Comparison of ENCODE assay signal across 14 cellular contexts in the genomic region with DNA sequence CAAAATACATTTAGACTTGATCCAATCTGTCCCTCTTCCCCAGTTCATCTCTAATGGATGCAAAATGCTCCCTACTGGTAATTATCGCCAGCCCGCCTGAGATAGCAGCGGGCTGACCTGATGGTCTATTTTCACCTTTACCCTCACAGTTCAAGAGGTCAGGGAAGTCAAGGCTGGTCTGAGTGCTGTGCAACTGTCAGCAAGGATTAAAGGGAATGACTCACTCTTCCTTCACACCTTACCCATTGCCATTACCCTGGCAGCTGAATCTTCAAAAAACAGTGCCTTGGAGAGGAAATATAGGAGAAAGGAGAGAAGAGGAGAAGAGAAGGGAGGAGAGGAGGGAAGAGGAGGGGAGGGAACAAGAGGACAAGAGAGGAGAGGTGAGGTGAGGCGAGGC. TPM values are rescaled to one million over a fixed set of nuclear protein-coding genes. Genes with fewer than 3 reads are reported as not detected.
DNase-seq lines count a peak whose midpoint lies in the region; ATAC-seq, FAIRE-seq and TF ChIP-seq lines count a peak whose summit lies in the region.
"Had no signal": no experiment of that assay in that cellular context is flagged by ENCODE, and none has a peak within 500 bp of the region (broad histone marks: within the 10 kb centered on the region; RNA-seq: fewer than 3 reads in every experiment).

No MANE protein-coding gene starts in this region.

- FAIRE-seq in pancreas (lab: Jason Lieb, UNC), result no peak

- 70 to 72% methylated on average over 3 of the region's 4 CpGs for WGBS in endodermal cell (ENCODE audit: insufficient coverage in 1 of 2, insufficient read length in 1 of 2), 2 experiments
- 75 to 83% (median 77%) methylated on average over 4 of the region's 4 CpGs for WGBS in stomach, 5 donors
- 87 to 90% methylated on average over 4 of the region's 4 CpGs for WGBS in pancreas, 2 donors

- no peak overlapping the region for H3K9ac ChIP-seq in endodermal cell (ENCODE audit: extremely low read depth, low read length, poor library complexity, severe bottlenecking)

- intact Hi-C loops in stomach (cut with DNase I; ENCODE audit: low total_unique reads), result no loop called here
- intact Hi-C loops in pancreas (cut with DNase I), result no loop called here

- peak overlapping the region; percentile 89 for H3K4me3 Mint-ChIP-seq in T-helper 17 cell
- H3K4me3 Mint-ChIP-seq in endodermal cell, result no peak overlapping the region

- H3K27ac ChIP-seq in endodermal cell (ENCODE audit: low read depth, low read length) (no peak overlapping the region), stomach (peak overlapping the region in 4 of 5 donors; percentile 21 to 76 (median 56)), pancreas (no peak overlapping the region)
- H3K27ac ChIP-seq: adrenal gland, coronary artery had no signal

- H3K4me1 Mint-ChIP-seq in T-helper 17 cell (peaks cover 58% of the 10 kb centered on the region), endodermal cell (peaks cover 10% of the 10 kb centered on the region)

- no peaks in the 10 kb centered on the region for H3K9me3 Mint-ChIP-seq in activated naive CD4-positive, alpha-beta T cell treated with anti-CD3 and anti-CD28 coated beads, Interleukin-2, amount 50 U/mL, for 72 hours
- no peaks in the 10 kb centered on the region for H3K9me3 Mint-ChIP-seq in endodermal cell

- TF ChIP-seq CTCF in endodermal cell (conservative IDR thresholded peaks at IDR 0.05) (no peak), stomach (IDR thresholded peaks at IDR 0.05) (no peak), pancreas (IDR thresholded peaks at IDR 0.05) (no peak)

- no peak for TF ChIP-seq POLR2A in stomach (IDR thresholded peaks at IDR 0.05)

- H3K36me3 ChIP-seq in endodermal cell (ENCODE audit: control insufficient read depth, insufficient read depth, low read length), result no peaks in the 10 kb centered on the region
- no peaks in the 10 kb centered on the region for H3K36me3 ChIP-seq in stomach
- no peaks in the 10 kb centered on the region for H3K36me3 ChIP-seq in pancreas
- H3K36me3 ChIP-seq: adrenal gland had no signal

- peak overlapping the region; percentile 95 to 96 for H3K27ac Mint-ChIP-seq in activated naive CD4-positive, alpha-beta T cell treated with anti-CD3 and anti-CD28 coated beads, Interleukin-2, amount 50 U/mL, for 72 hours
- H3K27ac Mint-ChIP-seq in T-helper 17 cell (peak overlapping the region; percentile 98), endodermal cell (no peak overlapping the region)

- H3K27me3 Mint-ChIP-seq in T-helper 17 cell (no peaks in the 10 kb centered on the region), endodermal cell (ENCODE audit: insufficient read depth) (no peaks in the 10 kb centered on the region)

- H3K4me1 ChIP-seq in endodermal cell (ENCODE audit: control insufficient read depth, insufficient read depth, low read length) (no peaks in the 10 kb centered on the region), stomach (no peaks in the 10 kb centered on the region), pancreas (no peaks in the 10 kb centered on the region)
- H3K4me1 ChIP-seq: adrenal gland had no signal

- no peak for TF ChIP-seq EP300 in stomach (IDR thresholded peaks at IDR 0.05)

- no peak for DNase-seq in activated naive CD4-positive, alpha-beta T cell treated with anti-CD3 and anti-CD28 coated beads, Interleukin-2, amount 50 U/mL, for 72 hours (ENCODE audit: low spot score in 2 of 2)
- no peak for DNase-seq in activated naive CD4-positive, alpha-beta T cell treated with Interleukin-2 at 50 U/mL for 16 hours
- DNase-seq in T-helper 17 cell, result no peak
- DNase-seq in endodermal cell, result peak; percentile 55
- no peak for DNase-seq in stomach
- no peak for DNase-seq in pancreas
- DNase-seq in NAMALWA (ENCODE audit: low spot score), result no peak
- no peak for DNase-seq in NCI-H1092 (lab: John Stamatoyannopoulos, UW)
- DNase-seq: activated CD4-positive, alpha-beta T cell treated with anti-CD3 and anti-CD28 coated beads for 4 hours; adrenal gland; DMS79; NCI-H2107; stimulated activated CD4-positive, alpha-beta T cell treated with anti-CD3 and anti-CD28 coated beads, Interleukin-2, amount 100 ng/mL, for 24 hours had no signal

- H3K9me3 ChIP-seq in T-helper 17 cell (ENCODE audit: control insufficient read depth, low read length, poor library complexity, severe bottlenecking) (no peaks in the 10 kb centered on the region), endodermal cell (ENCODE audit: control insufficient read depth, low read length) (no peaks in the 10 kb centered on the region), stomach (no peaks in the 10 kb centered on the region), pancreas (no peaks in the 10 kb centered on the region)
- H3K9me3 ChIP-seq: adrenal gland had no signal

- no peak overlapping the region for H3K4me3 ChIP-seq in endodermal cell (ENCODE audit: low read length)
- no peak overlapping the region for H3K4me3 ChIP-seq in stomach
- H3K4me3 ChIP-seq in pancreas, result no peak overlapping the region
- H3K4me3 ChIP-seq: adrenal gland, coronary artery had no signal

- no peaks in the 10 kb centered on the region for H3K27me3 ChIP-seq in endodermal cell (ENCODE audit: control insufficient read depth, insufficient read depth, low read length, poor library complexity, severe bottlenecking)
- peaks cover 0 to 16% (median 0%) of the 10 kb centered on the region in 3 donors for H3K27me3 ChIP-seq in stomach
- peaks cover 0 to 5% (median 0%) of the 10 kb centered on the region in 4 donors for H3K27me3 ChIP-seq in pancreas

- H3K36me3 Mint-ChIP-seq in activated naive CD4-positive, alpha-beta T cell treated with anti-CD3 and anti-CD28 coated beads, Interleukin-2, amount 50 U/mL, for 72 hours, result peaks cover 37 to 45% of the 10 kb centered on the region in 2 donors
- H3K36me3 Mint-ChIP-seq in T-helper 17 cell (ENCODE audit: low read depth), result peaks cover 15% of the 10 kb centered on the region
- no peaks in the 10 kb centered on the region for H3K36me3 Mint-ChIP-seq in endodermal cell (ENCODE audit: low read depth)

- ATAC-seq in activated naive CD4-positive, alpha-beta T cell treated with anti-CD3 and anti-CD28 coated beads, Interleukin-2, amount 50 U/mL, for 72 hours, result no peak
- ATAC-seq in T-helper 17 cell (no peak), pancreas (no peak)

RNA-seq across cellular contexts. Expression of a gene that starts 36.3 kb away (rescaled TPM):
- 1 to 10 TPM; 3.1 to 3.9 TPM for total RNA-seq in activated naive CD4-positive, alpha-beta T cell treated with anti-CD3 and anti-CD28 coated beads, Interleukin-2, amount 50 U/mL, for 72 hours
- total RNA-seq in T-helper 17 cell, result not detected
- 10 to 100 TPM; 54.6 to 73.9 TPM for total RNA-seq in endodermal cell
- polyA plus RNA-seq in endodermal cell (2013, experiment 1 of 2), result 6.1 TPM
- 4.4 TPM for polyA plus RNA-seq in endodermal cell (2013, experiment 2 of 2)
- 10 to 100 TPM in 3 of 5 donors, 1 to 10 TPM in 2; 2.3 to 43.9 (median 31.2) TPM for total RNA-seq in stomach
- polyA plus RNA-seq in stomach, result 10 to 100 TPM in 2 of 3 donors, 1 to 10 TPM in 1; 9.5 to 34.7 (median 14.7) TPM
- 10 to 100 TPM; 17.8 to 39.9 (median 26.5) TPM for total RNA-seq in pancreas
- polyA plus RNA-seq in pancreas, result 10 to 100 TPM; 50.4 to 64.4 TPM

RNA-seq across cellular contexts. Expression of a gene that starts 43.7 kb away (rescaled TPM):
- total RNA-seq in activated naive CD4-positive, alpha-beta T cell treated with anti-CD3 and anti-CD28 coated beads, Interleukin-2, amount 50 U/mL, for 72 hours, result 10 to 100 TPM; 32.2 to 41.1 TPM
- 10 to 100 TPM; 36.9 to 41.8 TPM for total RNA-seq in T-helper 17 cell
- total RNA-seq in endodermal cell, result 10 to 100 TPM; 42.6 to 57.0 TPM
- 57.8 TPM for polyA plus RNA-seq in endodermal cell (2013, experiment 1 of 2)
- polyA plus RNA-seq in endodermal cell (2013, experiment 2 of 2), result 57.7 TPM
- total RNA-seq in stomach, result 100 to 1,000 TPM in 2 of 5 donors, 10 to 100 TPM in 2, 1 to 10 TPM in 1; 9.3 to 312 (median 25.9) TPM
- polyA plus RNA-seq in stomach, result 100 to 1,000 TPM; 106 to 134 (median 132) TPM
- total RNA-seq in pancreas, result 10 to 100 TPM; 17.0 to 26.5 (median 24.3) TPM
- 10 to 100 TPM; 54.4 to 75.2 TPM for polyA plus RNA-seq in pancreas

Comparison
In these comparisons a context has a peak if more than half of its experiments do, and no peak if none do; other contexts are left out.
1. H3K27ac ChIP-seq: peak in stomach (4 of 5); none in endodermal cell (single experiment) and pancreas (0 of 4).